ENCODE assay signal across 8 cellular contexts in genomic region chr19:8412783-8413592, GRCh38. TPM values are rescaled to one million over a fixed set of nuclear protein-coding genes. Genes with fewer than 3 reads are reported as not detected.
DNase-seq lines count a peak whose midpoint lies in the region; ATAC-seq, FAIRE-seq and TF ChIP-seq lines count a peak whose summit lies in the region.

Gene MARCHF2 (plus strand): TSS chr19:8413305. CDS start chr19:8421841, 8,536 bp downstream.

- H2AFZ ChIP-seq in H1 (ENCODE audit: low read length): peak within 1 kb of the TSS; percentile 71; the same call in 1 of the 2 replicates

- no peak within 1 kb of the TSS for H3K4ac ChIP-seq in H1 (replicated peaks; ENCODE audit: insufficient read length, low read depth, low read length)

- H2BK15ac ChIP-seq in H1 (ENCODE audit: low read length): no peak within 1 kb of the TSS

- no peak within 1 kb of the TSS for H3K14ac ChIP-seq in H1 (ENCODE audit: insufficient read length)

- H3K27ac ChIP-seq in H1 (ENCODE audit: low read depth, low read length): no peak within 1 kb of the TSS

- no peak within 1 kb of the TSS for H2BK5ac ChIP-seq in H1 (ENCODE audit: low read depth, low read length)

- CTCF ChIA-PET in H1 (lab: Charles Lee; ENCODE audit: partially characterized antibody): interaction anchor here (0.6 to 3.0 kb wide), 13 partner anchors 12 to 190 kb away, joined by 3 to 24 read pairs (median 5); no protein-coding TSS in a partner anchor

- DNase-seq in Caki2 (ENCODE audit: low read depth): peak; percentile 68
- DNase-seq in HUDEP-2 (lab: John Stamatoyannopoulos, UW; ENCODE audit: unreplicated experiment in 76 of 76): peak; percentile 57 to 100 (median 98)
- DNase-seq in NOMO-1 treated with DMSO at 0.1 percent for 48 hours (lab: John Stamatoyannopoulos, UW; ENCODE audit: unreplicated experiment): peak; percentile 91
- peak; percentile 89 to 91 for DNase-seq in activated CD8-positive, alpha-beta memory T cell treated with anti-CD3 and anti-CD28 coated beads for 4 hours (ENCODE audit: low read depth in 2 of 2)
- DNase-seq in H1 (ENCODE audit: low read depth in 1 of 2, low spot score in 2 of 2): peak; percentile 96
- peak; percentile 99 for DNase-seq in mesenteric fat pad (ENCODE audit: low spot score)
- peak; percentile 90 for DNase-seq in stimulated activated CD8-positive, alpha-beta memory T cell treated with anti-CD3 and anti-CD28 coated beads, Interleukin-15, amount 100 ng/mL, for 1 hour (ENCODE audit: low read depth)

- ATAC-seq in GM21381 (IDR thresholded peaks at IDR 0.05; ENCODE audit: unreplicated experiment): peak; percentile 99

- H3K9ac ChIP-seq in H1 (replicated peaks in 1 of 4; ENCODE audit: extremely low read depth in 1 of 4, low read depth in 3 of 4, low read length in 3 of 4): peak within 1 kb of the TSS in 2 of 4 experiments; percentile 4 to 45; a peak in 2 of 7 replicates

- peaks cover 5% of the 10 kb centered on the region; the same call in 1 of the 2 replicates for H3K23me2 ChIP-seq in H1 (ENCODE audit: low read depth, low read length)

- no peak for TF ChIP-seq EP300 in H1 (IDR thresholded peaks at IDR 0.05; ENCODE audit: borderline replicate concordance in 1 of 2, low read depth in 2 of 2, low read length in 2 of 2)

- POLR2A ChIA-PET in H1 (lab: Charles Lee; ENCODE audit: partially characterized antibody): interaction anchor here (0.6 to 3.6 kb wide), 7 partner anchors 21 to 97 kb away, joined by 3 to 19 read pairs (median 4); partner anchors contain the start of genes HNRNPM, NDUFA7 and RPS28

- H4K20me1 ChIP-seq in H1 (replicated peaks in 1 of 2; ENCODE audit: control insufficient read depth in 1 of 2, insufficient read depth in 2 of 2, low read length in 2 of 2): no peaks in the 10 kb centered on the region

- no peaks in the 10 kb centered on the region for H3K79me2 ChIP-seq in H1 (ENCODE audit: control insufficient read depth in 1 of 2, insufficient read depth in 2 of 2, low read length in 2 of 2)

- no peaks in the 10 kb centered on the region for H3K9me3 ChIP-seq in H1 (ENCODE audit: insufficient read depth in 2 of 2, low read depth in 1 of 2, low read length in 1 of 2)

- H2BK20ac ChIP-seq in H1 (ENCODE audit: low read length): no peak within 1 kb of the TSS

- no peak within 1 kb of the TSS for H2BK12ac ChIP-seq in H1 (ENCODE audit: low read depth, low read length)

- no peak within 1 kb of the TSS for H2AK5ac ChIP-seq in H1 (ENCODE audit: low read depth, low read length)

- no peak for TF ChIP-seq POLR2A in H1 (IDR thresholded peaks at IDR 0.05; ENCODE audit: control extremely low read depth in 1 of 2, low read depth in 2 of 2, low read length in 2 of 2)

- no peaks in the 10 kb centered on the region for H3K79me1 ChIP-seq in H1 (ENCODE audit: low read depth, low read length)

- no peaks in the 10 kb centered on the region for H3K36me3 ChIP-seq in H1 (ENCODE audit: control insufficient read depth in 2 of 4, insufficient read depth in 4 of 4, low read length in 3 of 4)

- no peak within 1 kb of the TSS for H3K56ac ChIP-seq in H1 (replicated peaks; ENCODE audit: insufficient read length, low read depth, low read length)

- no peak within 1 kb of the TSS for H4K5ac ChIP-seq in H1 (ENCODE audit: insufficient read length, low read depth, low read length)

- H3K4me3 ChIP-seq in H1 (ENCODE audit: extremely low read depth in 1 of 4, insufficient read depth in 2 of 4, low read depth in 3 of 4, low read length in 4 of 4): peak within 1 kb of the TSS; percentile 65 to 83 (median 68)

- H3K18ac ChIP-seq in H1 (ENCODE audit: extremely low read depth, low read length): no peak within 1 kb of the TSS

- H3K23ac ChIP-seq in H1 (ENCODE audit: insufficient read length): no peak within 1 kb of the TSS

- in situ Hi-C loops in Caki2 (cut with HindIII; ENCODE audit: low pct_unique_long_range_greater_than_20kb, low sequenced_read_pairs): no loop called here

- no peak for FAIRE-seq in H1 (lab: Jason Lieb, UNC)

- H3K27me3 ChIP-seq in H1 (replicated peaks in 1 of 4; ENCODE audit: control insufficient read depth in 3 of 4, extremely low read depth in 1 of 4, insufficient read depth in 3 of 4, low read length in 3 of 4): no peaks in the 10 kb centered on the region

- H4K8ac ChIP-seq in H1 (ENCODE audit: extremely low read depth, insufficient read depth, low read length): peak within 1 kb of the TSS; percentile 53; the same call in 1 of the 2 replicates

- peaks cover 0 to 3% (median under 1%) of the 10 kb centered on the region in 4 experiments; a peak in 3 of 7 replicates for H3K4me1 ChIP-seq in H1 (replicated peaks in 1 of 4; ENCODE audit: control insufficient read depth in 3 of 4, insufficient read depth in 4 of 4, low read length in 3 of 4)

- no peak within 1 kb of the TSS for H2BK120ac ChIP-seq in H1 (replicated peaks; ENCODE audit: low read depth, low read length)

- no peak within 1 kb of the TSS for H4K91ac ChIP-seq in H1 (replicated peaks; ENCODE audit: insufficient read length, low read length)

- peak; percentile 38 to 62 (median 43) for TF ChIP-seq CTCF in H1 (IDR thresholded peaks at IDR 0.05; ENCODE audit: control extremely low read depth in 1 of 3, insufficient read depth in 1 of 3, low read depth in 1 of 3, low read length in 3 of 3)

- H3K4me2 ChIP-seq in H1 (ENCODE audit: insufficient read depth in 1 of 2, low read depth in 2 of 2, low read length in 2 of 2): peak within 1 kb of the TSS; percentile 81 to 89

- WGBS in H1 (ENCODE audit: extremely low coverage in 1 of 2, insufficient coverage in 1 of 2, insufficient read length in 1 of 2, insufficient replicate concordance in 2 of 2, low coverage in 1 of 2, low lambda C conversion rate in 2 of 2, missing lambda C conversion rate in 1 of 2), 2 experiments: 21% methylated on average over 35 of the region's 85 CpGs; no CpG with 5 or more reads in 1 of the 2 experiments

- peak in 1 of 2 experiments; percentile 52; a peak in 2 of 4 replicates for TF ChIP-seq RAD21 in H1 (IDR thresholded peaks at IDR 0.05 in 1 of 2, conservative IDR thresholded peaks at IDR 0.05 in 1 of 2; ENCODE audit: low read depth in 2 of 2, low read length in 2 of 2)

TF ChIP-seq in H1, 55 proteins besides CTCF, POLR2A, EP300 and RAD21 (continues in another document):
- TF ChIP-seq MAX (IDR thresholded peaks at IDR 0.05) (peak; percentile 47; the same call in 1 of the 2 replicates), NRF1 (IDR thresholded peaks at IDR 0.05; ENCODE audit: low read depth, low read length) (no peak), CHD2 (IDR thresholded peaks at IDR 0.05; ENCODE audit: low read length) (peak; percentile 86), TAF1 (IDR thresholded peaks at IDR 0.05; ENCODE audit: low read depth, low read length) (0 out of 2 replicates have a peak, but pooled peaks have one; percentile 11), KDM4A (IDR thresholded peaks at IDR 0.05; ENCODE audit: low read depth, low read length, severe bottlenecking) (peak; percentile 82), SP2 (IDR thresholded peaks at IDR 0.05; ENCODE audit: low read length) (peak; percentile 64), RBBP5 (IDR thresholded peaks at IDR 0.05; ENCODE audit: borderline replicate concordance, low read depth, low read length) (no peak; the same call in 1 of the 2 replicates), CREB1 (IDR thresholded peaks at IDR 0.05) (peak; percentile 59), PHF8 (conservative IDR thresholded peaks at IDR 0.05; ENCODE audit: low read depth, low read length) (peak; percentile 82)

RNA-seq across cellular contexts. Expression of gene MARCHF2, which starts in this region (rescaled TPM):
- total RNA-seq in Caki2 (2014; rRNA removed; shearing (Covaris generic); ENCODE audit: low replicate concordance): 47.5 and 58.4 TPM in 2 replicates
- 18.5 and 19.7 TPM in 2 replicates for total RNA-seq in H1 (2021; fragmentation: NEBNext Ultra II Directional; extraction: Animal tissue kit (Norgen Biotek cat#: 25700))
- 46.2 and 49.2 TPM in 2 replicates for polyA plus RNA-seq in H1 (2011; rRNA removed)
- polyA plus RNA-seq in H1 (2011; cell fraction: cytosol; rRNA removed): 29.6 TPM
- 45.3 TPM for polyA plus RNA-seq in H1 (2011; cell fraction: nucleus; rRNA removed)
- polyA plus RNA-seq in H1 (2012, experiment 1 of 2): 15.8 to 27.5 TPM (median 23.1 TPM) in 4 replicates
- 24.2 TPM for polyA plus RNA-seq in H1 (2012, experiment 2 of 2)
- polyA plus RNA-seq in H1 (2013, experiment 1 of 2): 20.2 TPM
- polyA plus RNA-seq in H1 (2013, experiment 2 of 2): 22.7 TPM
- polyA minus RNA-seq in H1 (2011; rRNA and poly(A)+ RNA removed): 9.8 and 10.3 TPM in 2 replicates
- 17.5 TPM for polyA minus RNA-seq in H1 (2011; cell fraction: cytosol; rRNA and poly(A)+ RNA removed)
- 11.9 TPM for polyA minus RNA-seq in H1 (2011; cell fraction: nucleus; rRNA and poly(A)+ RNA removed)
- total RNA-seq in mesenteric fat pad: 101 TPM
